ENCODE assay signal across 8 cellular contexts in the genomic region with DNA sequence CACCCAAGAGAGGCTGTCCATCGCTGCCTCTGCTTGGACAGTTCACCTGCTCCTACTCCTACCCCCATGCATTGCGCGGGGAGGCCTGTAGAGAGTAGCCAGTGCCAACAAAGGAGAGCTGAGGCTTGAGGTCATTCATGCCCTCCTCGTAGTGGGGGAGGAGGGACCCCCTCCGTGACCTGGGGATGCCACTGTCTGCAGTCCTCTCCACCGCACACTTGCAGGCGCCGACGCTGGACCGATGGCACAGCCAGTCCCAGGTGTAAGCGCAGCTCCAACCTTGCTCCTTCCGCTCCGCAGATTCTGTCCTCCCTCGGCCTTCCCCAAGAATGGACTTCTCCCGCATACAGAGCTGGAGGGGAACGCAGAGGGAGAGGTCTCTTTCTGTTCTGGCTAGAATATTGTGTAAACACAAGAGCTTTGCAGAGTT. TPM values are rescaled to one million over a fixed set of nuclear protein-coding genes. Genes with fewer than 3 reads are reported as not detected.
DNase-seq lines count a peak whose midpoint lies in the region; ATAC-seq and TF ChIP-seq lines count a peak whose summit lies in the region.

No MANE protein-coding gene starts in this region.

- no peaks in the 10 kb centered on the region for H3K79me2 ChIP-seq in Loucy (ENCODE audit: insufficient read depth, low read length)

- no peaks in the 10 kb centered on the region for H3F3A ChIP-seq in Loucy (ENCODE audit: low read depth)

- no peak for DNase-seq in AG10803 (ENCODE audit: low read depth)
- no peak for DNase-seq in naive thymus-derived CD8-positive, alpha-beta T cell
- no peak for DNase-seq in HUDEP-2 (lab: John Stamatoyannopoulos, UW; ENCODE audit: unreplicated experiment in 76 of 76)
- DNase-seq in central memory CD4-positive, alpha-beta T cell = no peak
- no peak for DNase-seq in 8988T

- no peaks in the 10 kb centered on the region for H3K4me1 ChIP-seq in Loucy (ENCODE audit: insufficient read depth, low read length, poor library complexity, severe bottlenecking)
- peaks cover 3% of the 10 kb centered on the region for H3K4me1 ChIP-seq in ectodermal cell (ENCODE audit: control insufficient read depth, insufficient read depth, low read length)

- H3K27me3 Mint-ChIP-seq in naive thymus-derived CD8-positive, alpha-beta T cell = peaks cover 26 to 68% (median 45%) of the 10 kb centered on the region in 5 donors

- no peaks in the 10 kb centered on the region for H4K20me1 ChIP-seq in Loucy (ENCODE audit: insufficient read depth, low read length, poor library complexity, severe bottlenecking)

- TF ChIP-seq CTCF in AG10803 (conservative IDR thresholded peaks at IDR 0.05; ENCODE audit: low read length) = no peak
- TF ChIP-seq CTCF in Loucy (conservative IDR thresholded peaks at IDR 0.05; ENCODE audit: low read length) = no peak

- no peak overlapping the region for H3K27ac ChIP-seq in ectodermal cell (ENCODE audit: insufficient read depth, low read depth, low read length, poor library complexity, severe bottlenecking)

- no peak for ATAC-seq in naive thymus-derived CD8-positive, alpha-beta T cell
- ATAC-seq in HG03175 (IDR thresholded peaks at IDR 0.05; ENCODE audit: unreplicated experiment) = no peak

- H2AFZ ChIP-seq in Loucy (ENCODE audit: low read length) = peak overlapping the region; percentile 66; the same call in 1 of the 2 replicates

- H3K4me3 ChIP-seq in AG10803 (ENCODE audit: low read length) = peak overlapping the region; percentile 59
- peak overlapping the region; percentile 68 for H3K4me3 ChIP-seq in Loucy (ENCODE audit: low read length, poor library complexity, severe bottlenecking)
- H3K4me3 ChIP-seq in ectodermal cell (ENCODE audit: insufficient read depth, low read depth, low read length) = peak overlapping the region; percentile 46

- H3K27ac Mint-ChIP-seq in naive thymus-derived CD8-positive, alpha-beta T cell = no peak overlapping the region

- POLR2A ChIA-PET in naive thymus-derived CD8-positive, alpha-beta T cell (lab: Charles Lee) = no interaction called here

- peak overlapping the region in 8 of 10 donors; percentile 24 to 66 (median 44) for H3K4me3 Mint-ChIP-seq in naive thymus-derived CD8-positive, alpha-beta T cell

- no peaks in the 10 kb centered on the region for H3K9me3 ChIP-seq in Loucy (ENCODE audit: insufficient read depth, low read depth, low read length)
- H3K9me3 ChIP-seq in ectodermal cell (ENCODE audit: control insufficient read depth, low read length) = no peaks in the 10 kb centered on the region

- peak overlapping the region; percentile 62 for H3K9ac ChIP-seq in Loucy (ENCODE audit: low read depth, low read length, poor library complexity, severe bottlenecking)

- no peaks in the 10 kb centered on the region for H3K36me3 ChIP-seq in Loucy (ENCODE audit: insufficient read depth, low read length)
- no peaks in the 10 kb centered on the region for H3K36me3 ChIP-seq in ectodermal cell (ENCODE audit: control insufficient read depth, insufficient read depth, low read length)

- no peaks in the 10 kb centered on the region for H3K9me3 Mint-ChIP-seq in naive thymus-derived CD8-positive, alpha-beta T cell

- peaks cover 20% of the 10 kb centered on the region for H3K27me3 ChIP-seq in Loucy (ENCODE audit: insufficient read depth, low read length, poor library complexity, severe bottlenecking)
- peaks cover 47% of the 10 kb centered on the region for H3K27me3 ChIP-seq in ectodermal cell (ENCODE audit: control insufficient read depth, insufficient read depth, low read length, poor library complexity, severe bottlenecking)

- no peaks in the 10 kb centered on the region for H3K9me2 ChIP-seq in Loucy (replicated peaks; ENCODE audit: low read depth, low read length)

- peak overlapping the region; percentile 73 for H3K4me2 ChIP-seq in Loucy (ENCODE audit: low read depth, low read length, poor library complexity, severe bottlenecking)

- no peaks in the 10 kb centered on the region for H3K36me3 Mint-ChIP-seq in naive thymus-derived CD8-positive, alpha-beta T cell

- 8 to 11% methylated on average over 16 of the region's 16 CpGs for WGBS in ectodermal cell, 2 experiments

- H3K4me1 Mint-ChIP-seq in naive thymus-derived CD8-positive, alpha-beta T cell = peaks cover 0 to 10% (median 4%) of the 10 kb centered on the region in 4 donors

RNA-seq across cellular contexts. Expression of a gene that starts 0.7 kb away (rescaled TPM):
- polyA plus RNA-seq in ectodermal cell (2013, experiment 1 of 4) = 7.9 TPM
- 9.8 TPM for polyA plus RNA-seq in ectodermal cell (2013, experiment 2 of 4)
- 8.2 TPM for polyA plus RNA-seq in ectodermal cell (2013, experiment 3 of 4)
- polyA plus RNA-seq in ectodermal cell (2013, experiment 4 of 4) = 9.2 TPM
- under 1 TPM; 0.55 to 0.60 TPM for total RNA-seq in naive thymus-derived CD8-positive, alpha-beta T cell
- polyA plus RNA-seq in naive thymus-derived CD8-positive, alpha-beta T cell = not detected

RNA-seq across cellular contexts. Expression of a gene that starts 37.3 kb away (rescaled TPM):
- polyA plus RNA-seq in ectodermal cell (2013, experiment 1 of 4) = 9.0 TPM
- 7.9 TPM for polyA plus RNA-seq in ectodermal cell (2013, experiment 2 of 4)
- polyA plus RNA-seq in ectodermal cell (2013, experiment 3 of 4) = 7.4 TPM
- polyA plus RNA-seq in ectodermal cell (2013, experiment 4 of 4) = 9.0 TPM
- 10 to 100 TPM; 21.8 to 22.4 TPM for total RNA-seq in naive thymus-derived CD8-positive, alpha-beta T cell
- 10 to 100 TPM; 43.3 to 48.2 (median 46.1) TPM for polyA plus RNA-seq in naive thymus-derived CD8-positive, alpha-beta T cell

RNA-seq across cellular contexts. Expression of a gene that starts 48.1 kb away (rescaled TPM):
- polyA plus RNA-seq in ectodermal cell (2013, experiment 1 of 4) = 2.5 TPM
- 2.7 TPM for polyA plus RNA-seq in ectodermal cell (2013, experiment 2 of 4)
- 5.3 TPM for polyA plus RNA-seq in ectodermal cell (2013, experiment 3 of 4)
- 2.6 TPM for polyA plus RNA-seq in ectodermal cell (2013, experiment 4 of 4)
- total RNA-seq in naive thymus-derived CD8-positive, alpha-beta T cell = not detected
- not detected for polyA plus RNA-seq in naive thymus-derived CD8-positive, alpha-beta T cell
